Comparison of ENCODE assay signal across 10 cellular contexts in the genomic region with DNA sequence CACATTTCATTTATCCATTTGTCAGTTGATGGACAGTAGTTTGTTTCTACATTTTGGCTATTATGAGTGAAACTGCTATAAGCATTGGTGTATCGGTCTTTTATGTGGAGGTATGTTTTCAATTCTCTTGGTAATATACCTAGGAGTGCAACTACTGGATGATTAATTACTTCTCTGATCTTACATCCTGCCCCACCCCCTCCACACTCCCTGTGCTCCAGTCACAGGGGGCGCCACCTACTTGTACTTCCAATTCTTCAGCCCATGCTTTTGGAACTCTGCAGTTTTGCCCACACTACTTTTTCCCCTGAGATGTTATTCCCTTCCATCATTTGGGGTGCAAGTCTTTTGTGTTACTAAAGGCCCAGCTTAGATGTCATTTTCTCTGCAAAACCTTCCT. TPM values are rescaled to one million over a fixed set of nuclear protein-coding genes. Genes with fewer than 3 reads are reported as not detected.
DNase-seq lines count a peak whose midpoint lies in the region; ATAC-seq, FAIRE-seq and TF ChIP-seq lines count a peak whose summit lies in the region.
"Had no signal": no experiment of that assay in that cellular context is flagged by ENCODE, and none has a peak within 500 bp of the region (broad histone marks: within the 10 kb centered on the region; RNA-seq: fewer than 3 reads in every experiment).

No MANE protein-coding gene starts in this region.

- POLR2A ChIA-PET in activated CD4-positive, alpha-beta memory T cell treated with anti-CD3 and anti-CD28 coated beads for 36 hours (lab: Charles Lee): no interaction called here
- POLR2A ChIA-PET in activated CD4-positive, alpha-beta memory T cell treated with anti-CD3 and anti-CD28 coated beads, Interleukin-2, amount 10 ng/mL, durations not matched to agents 7 days and 5 days (lab: Charles Lee): no interaction called here
- POLR2A ChIA-PET in K562 (lab: Yijun Ruan, JAX): no interaction called here

- no peak for TF ChIP-seq EP300 in K562 (IDR thresholded peaks at IDR 0.05; ENCODE audit: low read length)

- H3K27me3 Mint-ChIP-seq in activated CD4-positive, alpha-beta memory T cell treated with anti-CD3 and anti-CD28 coated beads for 36 hours: no peaks in the 10 kb centered on the region
- no peaks in the 10 kb centered on the region for H3K27me3 Mint-ChIP-seq in activated CD4-positive, alpha-beta memory T cell treated with anti-CD3 and anti-CD28 coated beads, Interleukin-2, amount 10 ng/mL, durations not matched to agents 7 days and 5 days
- no peaks in the 10 kb centered on the region for H3K27me3 Mint-ChIP-seq in osteocyte (ENCODE audit: unreplicated experiment)
- H3K27me3 Mint-ChIP-seq in effector memory CD8-positive, alpha-beta T cell: no peaks in the 10 kb centered on the region
- H3K27me3 Mint-ChIP-seq: CD4-positive, CD25-positive, alpha-beta regulatory T cell had no signal

- no peak for TF ChIP-seq POLR2A in K562 (conservative IDR thresholded peaks at IDR 0.05)

- ATAC-seq in K562: peak; percentile 65
- no peak for ATAC-seq in GM21381 (IDR thresholded peaks at IDR 0.05; ENCODE audit: unreplicated experiment)
- no peak for ATAC-seq in effector memory CD8-positive, alpha-beta T cell (replicated peaks)

- no peaks in the 10 kb centered on the region for H3K36me3 ChIP-seq in K562 (ENCODE audit: control insufficient read depth, insufficient read depth, low read length)

- TF ChIP-seq CTCF in K562 (IDR thresholded peaks at IDR 0.05 in 2 of 3, conservative IDR thresholded peaks at IDR 0.05 in 1 of 3; ENCODE audit: insufficient read depth in 2 of 3, low read depth in 1 of 3, low read length in 3 of 3): peak; percentile 45 to 53 (median 48); a peak in 5 of 6 replicates
- TF ChIP-seq CTCF in osteocyte (IDR thresholded peaks at IDR 0.05): peak; percentile 21

- H3K9ac ChIP-seq in K562 (ENCODE audit: insufficient read depth in 1 of 2, low read depth in 2 of 2, low read length in 2 of 2): no peak overlapping the region

- no peaks in the 10 kb centered on the region for H3K9me1 ChIP-seq in K562 (ENCODE audit: control insufficient read depth, insufficient read depth, low read length)

- H3K36me3 Mint-ChIP-seq in activated CD4-positive, alpha-beta memory T cell treated with anti-CD3 and anti-CD28 coated beads for 36 hours: no peaks in the 10 kb centered on the region
- H3K36me3 Mint-ChIP-seq in activated CD4-positive, alpha-beta memory T cell treated with anti-CD3 and anti-CD28 coated beads, Interleukin-2, amount 10 ng/mL, durations not matched to agents 7 days and 5 days (ENCODE audit: low read depth): no peaks in the 10 kb centered on the region
- H3K36me3 Mint-ChIP-seq in osteocyte (ENCODE audit: unreplicated experiment): no peaks in the 10 kb centered on the region
- H3K36me3 Mint-ChIP-seq in effector memory CD8-positive, alpha-beta T cell (ENCODE audit: insufficient read depth): no peaks in the 10 kb centered on the region
- H3K36me3 Mint-ChIP-seq: CD4-positive, CD25-positive, alpha-beta regulatory T cell had no signal

- intact Hi-C loops in activated CD4-positive, alpha-beta memory T cell treated with anti-CD3 and anti-CD28 coated beads for 36 hours (cut with micrococcal nuclease): no loop called here
- intact Hi-C loops in K562 (cut with micrococcal nuclease): loop anchor here (2.0 to 10.0 kb wide), 6 partner anchors 79 to 1331 kb away; partner anchors contain the start of gene NR4A3

- H4K20me1 ChIP-seq in K562 (replicated peaks; ENCODE audit: control insufficient read depth, insufficient read depth, low read length): 0 out of 2 replicates have a peak, but pooled peaks cover 3% of the 10 kb centered on the region

- WGBS in K562 (ENCODE audit: insufficient coverage, low coverage, missing lambda C conversion rate): 23% methylated on average over 2 of the region's 2 CpGs

- no peaks in the 10 kb centered on the region for H3K9me3 ChIP-seq in K562 (replicated peaks; ENCODE audit: control insufficient read depth, insufficient read depth, low read depth, low read length)

- H2AFZ ChIP-seq in K562 (ENCODE audit: low read depth, low read length): no peak overlapping the region

- in situ Hi-C loops in K562 (cut with MboI): loop anchor here (5.0 to 25.0 kb wide), 2 partner anchors 82 to 748 kb away; no protein-coding TSS in a partner anchor

- peak; percentile 61 for DNase-seq in activated CD4-positive, alpha-beta memory T cell treated with anti-CD3 and anti-CD28 coated beads for 36 hours
- no peak for DNase-seq in activated CD4-positive, alpha-beta memory T cell treated with anti-CD3 and anti-CD28 coated beads, Interleukin-2, amount 10 ng/mL, durations not matched to agents 7 days and 5 days
- DNase-seq in M059J (ENCODE audit: low read depth): peak; percentile 39
- DNase-seq in K562 (ENCODE audit: extremely low read depth in 1 of 4, low spot score in 3 of 4): peak; percentile 19 to 34 (median 30)
- DNase-seq in osteocyte (ENCODE audit: extremely low spot score, unreplicated experiment): no peak
- DNase-seq in effector memory CD8-positive, alpha-beta T cell: no peak
- DNase-seq in stimulated activated naive CD4-positive, alpha-beta T cell (lab: John Stamatoyannopoulos, UW): no peak
- DNase-seq: SHP77 had no signal

- H3K4me3 Mint-ChIP-seq in activated CD4-positive, alpha-beta memory T cell treated with anti-CD3 and anti-CD28 coated beads for 36 hours: no peak overlapping the region
- no peak overlapping the region for H3K4me3 Mint-ChIP-seq in activated CD4-positive, alpha-beta memory T cell treated with anti-CD3 and anti-CD28 coated beads, Interleukin-2, amount 10 ng/mL, durations not matched to agents 7 days and 5 days
- H3K4me3 Mint-ChIP-seq in osteocyte (ENCODE audit: unreplicated experiment): no peak overlapping the region
- H3K4me3 Mint-ChIP-seq in effector memory CD8-positive, alpha-beta T cell: no peak overlapping the region
- H3K4me3 Mint-ChIP-seq: CD4-positive, CD25-positive, alpha-beta regulatory T cell had no signal

- no peak overlapping the region for H3K27ac ChIP-seq in K562 (ENCODE audit: extremely low read depth, low read depth, low read length)

- no peak; a peak in 1 of 4 replicates for TF ChIP-seq RAD21 in K562 (CRISPR knock-in tag; conservative IDR thresholded peaks at IDR 0.05 in 1 of 2, IDR thresholded peaks at IDR 0.05 in 1 of 2)

- no peak overlapping the region for H3K4me2 ChIP-seq in K562 (ENCODE audit: insufficient read depth, low read length)

- H3K4me3 ChIP-seq in K562: no peak overlapping the region

- CTCF ChIA-PET in activated CD4-positive, alpha-beta memory T cell treated with anti-CD3 and anti-CD28 coated beads for 36 hours (lab: Charles Lee): no interaction called here
- CTCF ChIA-PET in activated CD4-positive, alpha-beta memory T cell treated with anti-CD3 and anti-CD28 coated beads, Interleukin-2, amount 10 ng/mL, durations not matched to agents 7 days and 5 days (lab: Charles Lee): interaction anchor here (1.6 to 2.8 kb wide), 2 partner anchors 79 to 83 kb away, joined by 3 to 9 read pairs; no protein-coding TSS in a partner anchor
- CTCF ChIA-PET in K562 (lab: Yijun Ruan, JAX; ENCODE audit: low intra/inter-chr PET ratio): no interaction called here

- no peak overlapping the region for H3K27ac Mint-ChIP-seq in activated CD4-positive, alpha-beta memory T cell treated with anti-CD3 and anti-CD28 coated beads for 36 hours
- no peak overlapping the region for H3K27ac Mint-ChIP-seq in activated CD4-positive, alpha-beta memory T cell treated with anti-CD3 and anti-CD28 coated beads, Interleukin-2, amount 10 ng/mL, durations not matched to agents 7 days and 5 days
- no peak overlapping the region for H3K27ac Mint-ChIP-seq in osteocyte (ENCODE audit: unreplicated experiment)
- H3K27ac Mint-ChIP-seq in effector memory CD8-positive, alpha-beta T cell: no peak overlapping the region
- H3K27ac Mint-ChIP-seq: CD4-positive, CD25-positive, alpha-beta regulatory T cell had no signal

- no peak for FAIRE-seq in K562 (lab: Jason Lieb, UNC)

- H3K4me1 ChIP-seq in K562 (replicated peaks in 1 of 2; ENCODE audit: control insufficient read depth in 2 of 2, insufficient read depth in 2 of 2, low read length in 2 of 2): peaks cover 9 to 11% of the 10 kb centered on the region in 2 experiments; a peak in 4 of 5 replicates

- peaks cover 28% of the 10 kb centered on the region for H3K4me1 Mint-ChIP-seq in activated CD4-positive, alpha-beta memory T cell treated with anti-CD3 and anti-CD28 coated beads for 36 hours (ENCODE audit: low read depth)
- peaks cover 17% of the 10 kb centered on the region for H3K4me1 Mint-ChIP-seq in activated CD4-positive, alpha-beta memory T cell treated with anti-CD3 and anti-CD28 coated beads, Interleukin-2, amount 10 ng/mL, durations not matched to agents 7 days and 5 days
- peaks cover 9% of the 10 kb centered on the region for H3K4me1 Mint-ChIP-seq in osteocyte (ENCODE audit: unreplicated experiment)
- H3K4me1 Mint-ChIP-seq in effector memory CD8-positive, alpha-beta T cell (ENCODE audit: low read depth in 2 of 2): peaks cover 13% of the 10 kb centered on the region in 2 donors

- no peaks in the 10 kb centered on the region for H3K9me3 Mint-ChIP-seq in activated CD4-positive, alpha-beta memory T cell treated with anti-CD3 and anti-CD28 coated beads for 36 hours
- H3K9me3 Mint-ChIP-seq in activated CD4-positive, alpha-beta memory T cell treated with anti-CD3 and anti-CD28 coated beads, Interleukin-2, amount 10 ng/mL, durations not matched to agents 7 days and 5 days: no peaks in the 10 kb centered on the region
- no peaks in the 10 kb centered on the region for H3K9me3 Mint-ChIP-seq in osteocyte (ENCODE audit: unreplicated experiment)
- H3K9me3 Mint-ChIP-seq in effector memory CD8-positive, alpha-beta T cell: no peaks in the 10 kb centered on the region
- H3K9me3 Mint-ChIP-seq: CD4-positive, CD25-positive, alpha-beta regulatory T cell had no signal

- no TSS peak for BruUV-seq in K562 (replicated peaks; lab: Mats Ljungman, UMichigan)

- no peaks in the 10 kb centered on the region for H3K79me2 ChIP-seq in K562 (ENCODE audit: control insufficient read depth, insufficient read depth, low read length)

- H3K27me3 ChIP-seq in K562 (ENCODE audit: control insufficient read depth in 2 of 2, insufficient read depth in 2 of 2, low read length in 2 of 2): peaks cover 4 to 10% of the 10 kb centered on the region in 2 experiments; a peak in 2 of 5 replicates

RNA-seq across cellular contexts. Expression of gene SEC61B, which starts 42.0 kb away (rescaled TPM):
- 100 to 1,000 TPM; 161 to 166 TPM for total RNA-seq in activated CD4-positive, alpha-beta memory T cell treated with anti-CD3 and anti-CD28 coated beads for 36 hours
- total RNA-seq in activated CD4-positive, alpha-beta memory T cell treated with anti-CD3 and anti-CD28 coated beads, Interleukin-2, amount 10 ng/mL, durations not matched to agents 7 days and 5 days: 100 to 1,000 TPM; 148 to 165 TPM
- 235 and 239 TPM in 2 replicates for total RNA-seq in M059J (2014; rRNA removed; shearing (Covaris generic))
- total RNA-seq in K562 (2011; cell fraction: chromatin; rRNA removed; ENCODE audit: low replicate concordance): 18.6 and 28.3 TPM in 2 replicates
- 17.2 and 19.5 TPM in 2 replicates for total RNA-seq in K562 (2011; cell fraction: nucleolus; rRNA removed)
- 33.0 and 51.6 TPM in 2 replicates for total RNA-seq in K562 (2011; cell fraction: nucleoplasm; rRNA removed)
- total RNA-seq in K562 (2014; rRNA removed): 147 and 158 TPM in 2 replicates
- 166 and 177 TPM in 2 replicates for total RNA-seq in K562 (2014; rRNA removed; fragmentation: Illumina TruSeq; extraction: Trizol)
- total RNA-seq in K562 (2015; rRNA removed; fragmentation: Illumina TruSeq; extraction: Trizol): 218 and 221 TPM in 2 replicates
- 172 and 185 TPM in 2 replicates for total RNA-seq in K562 (2021)
- 168 and 177 TPM in 2 replicates for polyA plus RNA-seq in K562 (2011; rRNA removed)
- polyA plus RNA-seq in K562 (2011; cell fraction: cytosol; rRNA removed): 277 and 293 TPM in 2 replicates
- polyA plus RNA-seq in K562 (2011; cell fraction: nucleus; rRNA removed): 65.7 and 84.3 TPM in 2 replicates
- 336 and 342 TPM in 2 replicates for polyA plus RNA-seq in K562 (2012)
- 214 and 271 TPM in 2 replicates for polyA plus RNA-seq in K562 (2014; fragmentation: Illumina TruSeq; extraction: Trizol)
- 100 to 1,000 TPM in 1 of 2 experiments, 10 to 100 TPM in 1; 57.8 to 107 TPM for polyA plus RNA-seq in K562 (2014; fragmentation: Nextera tagmentation; extraction: Ambion mirVana)
- 213 and 262 TPM in 2 replicates for polyA plus RNA-seq in K562 (2014; rRNA removed)
- polyA minus RNA-seq in K562 (2011; rRNA and poly(A)+ RNA removed): 64.2 and 69.9 TPM in 2 replicates
- 23.0 and 34.8 TPM in 2 replicates for polyA minus RNA-seq in K562 (2011; cell fraction: cytosol; rRNA and poly(A)+ RNA removed)
- polyA minus RNA-seq in K562 (2011; cell fraction: nucleus; rRNA and poly(A)+ RNA removed): 16.8 and 28.4 TPM in 2 replicates
- total RNA-seq in osteocyte: 145 and 148 TPM in 2 replicates

RNA-seq across cellular contexts. Expression of gene ALG2, which starts 42.3 kb away (rescaled TPM):
- 10 to 100 TPM; 18.6 to 20.8 TPM for total RNA-seq in activated CD4-positive, alpha-beta memory T cell treated with anti-CD3 and anti-CD28 coated beads for 36 hours
- 10 to 100 TPM; 30.0 to 31.9 TPM for total RNA-seq in activated CD4-positive, alpha-beta memory T cell treated with anti-CD3 and anti-CD28 coated beads, Interleukin-2, amount 10 ng/mL, durations not matched to agents 7 days and 5 days
- 70.9 and 76.9 TPM in 2 replicates for total RNA-seq in M059J (2014; rRNA removed; shearing (Covaris generic))
- total RNA-seq in K562 (2011; cell fraction: chromatin; rRNA removed; ENCODE audit: low replicate concordance): 32.6 and 41.8 TPM in 2 replicates
- total RNA-seq in K562 (2011; cell fraction: nucleolus; rRNA removed): 42.9 and 43.7 TPM in 2 replicates
- total RNA-seq in K562 (2011; cell fraction: nucleoplasm; rRNA removed): 40.1 and 41.9 TPM in 2 replicates
- 17.8 and 20.6 TPM in 2 replicates for total RNA-seq in K562 (2014; rRNA removed)
- total RNA-seq in K562 (2014; rRNA removed; fragmentation: Illumina TruSeq; extraction: Trizol): 24.3 and 24.7 TPM in 2 replicates
- 23.8 and 25.2 TPM in 2 replicates for total RNA-seq in K562 (2015; rRNA removed; fragmentation: Illumina TruSeq; extraction: Trizol)
- 17.2 and 18.2 TPM in 2 replicates for total RNA-seq in K562 (2021)
- polyA plus RNA-seq in K562 (2011; rRNA removed): 41.9 and 44.4 TPM in 2 replicates
- polyA plus RNA-seq in K562 (2011; cell fraction: cytosol; rRNA removed): 25.6 and 30.4 TPM in 2 replicates
- polyA plus RNA-seq in K562 (2011; cell fraction: nucleus; rRNA removed): 34.9 and 41.2 TPM in 2 replicates
- polyA plus RNA-seq in K562 (2012): 15.8 and 24.9 TPM in 2 replicates
- polyA plus RNA-seq in K562 (2014; fragmentation: Illumina TruSeq; extraction: Trizol): 23.7 and 28.7 TPM in 2 replicates
- 1 to 10 TPM; 4.9 to 7.3 TPM for polyA plus RNA-seq in K562 (2014; fragmentation: Nextera tagmentation; extraction: Ambion mirVana)
- 18.1 and 20.2 TPM in 2 replicates for polyA plus RNA-seq in K562 (2014; rRNA removed)
- polyA minus RNA-seq in K562 (2011; rRNA and poly(A)+ RNA removed): 27.3 and 28.5 TPM in 2 replicates
- 11.8 and 12.3 TPM in 2 replicates for polyA minus RNA-seq in K562 (2011; cell fraction: cytosol; rRNA and poly(A)+ RNA removed)
- 13.5 and 24.4 TPM in 2 replicates for polyA minus RNA-seq in K562 (2011; cell fraction: nucleus; rRNA and poly(A)+ RNA removed)
- total RNA-seq in osteocyte: 33.0 and 34.8 TPM in 2 replicates

Comparison
In these comparisons a context has a peak if more than half of its experiments do, and no peak if none do; other contexts are left out.
1. DNase-seq: peak in activated CD4-positive, alpha-beta memory T cell treated with anti-CD3 and anti-CD28 coated beads for 36 hours (single experiment), M059J (single experiment) and K562 (4 of 4); none in activated CD4-positive, alpha-beta memory T cell treated with anti-CD3 and anti-CD28 coated beads, Interleukin-2, amount 10 ng/mL, durations not matched to agents 7 days and 5 days (single experiment), osteocyte (single experiment), effector memory CD8-positive, alpha-beta T cell (0 of 3) and stimulated activated naive CD4-positive, alpha-beta T cell (0 of 6).